Comparison of ENCODE assay signal across 1 cellular context in the genomic region with DNA sequence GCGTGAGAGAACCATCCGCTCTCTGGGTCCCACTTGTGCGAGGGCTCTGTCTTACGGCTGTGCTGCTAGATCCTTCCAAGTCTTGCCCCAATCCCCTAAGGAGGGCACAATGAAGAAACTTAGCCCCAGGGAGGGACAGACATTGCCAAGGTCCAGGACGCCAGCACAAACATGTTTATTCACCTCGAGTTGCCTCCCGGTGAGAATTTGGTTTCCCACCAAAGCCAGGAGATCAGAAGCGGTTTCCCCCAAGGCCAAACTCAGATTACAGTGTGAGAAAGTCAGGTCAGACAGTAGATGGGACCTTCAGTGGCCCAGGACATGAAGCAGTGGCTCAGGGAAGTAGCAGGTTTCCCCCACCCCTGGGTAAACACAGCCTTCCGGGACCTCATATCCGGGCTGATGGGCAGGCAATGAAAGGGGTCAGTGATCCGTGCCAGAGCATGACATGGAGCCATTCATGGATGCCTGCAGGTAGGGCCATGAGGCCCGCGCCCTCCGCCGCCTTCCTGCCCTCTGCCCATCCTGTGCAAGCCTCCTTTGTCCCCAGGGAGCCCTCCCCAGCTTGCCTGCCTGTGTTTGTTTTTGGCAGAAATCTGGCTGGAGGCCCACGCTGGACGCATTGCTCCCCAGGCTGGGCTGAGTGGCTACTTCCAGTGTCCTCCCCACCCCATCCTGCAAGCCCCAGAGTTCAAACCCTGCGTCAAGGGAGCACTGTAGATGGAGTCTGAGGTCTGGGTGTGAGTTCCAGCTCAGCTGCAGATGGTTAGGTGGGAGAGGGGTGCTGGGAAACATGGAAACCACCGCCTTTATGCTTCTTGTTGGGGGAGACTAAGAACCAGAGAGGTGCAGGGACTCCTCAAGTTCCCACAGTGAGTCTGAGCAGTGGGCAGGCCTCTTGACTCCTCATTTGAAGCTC.
TF ChIP-seq lines count a peak whose summit lies in the region.

No MANE protein-coding gene starts in this region.

TF ChIP-seq in GM12878, 131 proteins besides CTCF, POLR2A, EP300 and RAD21:
- TF ChIP-seq RCOR1 (conservative IDR thresholded peaks at IDR 0.05; ENCODE audit: low read depth, low read length) (no peak), USF1 (IDR thresholded peaks at IDR 0.05; ENCODE audit: borderline replicate concordance, extremely low read length, insufficient read depth, low read depth, low read length) (no peak), DPF2 (IDR thresholded peaks at IDR 0.05) (no peak), RFX5 (IDR thresholded peaks at IDR 0.05; ENCODE audit: low read depth, low read length) (no peak), LARP7 (IDR thresholded peaks at IDR 0.05) (no peak), NFYA (IDR thresholded peaks at IDR 0.05; ENCODE audit: borderline replicate concordance, low read depth, low read length) (no peak), HDGF (IDR thresholded peaks at IDR 0.05) (no peak), BCL11A (IDR thresholded peaks at IDR 0.05; ENCODE audit: low read depth, low read length) (no peak), NBN (IDR thresholded peaks at IDR 0.05) (no peak), IRF5 (IDR thresholded peaks at IDR 0.05; ENCODE audit: borderline replicate concordance) (no peak), YBX1 (IDR thresholded peaks at IDR 0.05) (no peak), MTA3 (IDR thresholded peaks at IDR 0.05; ENCODE audit: borderline replicate concordance, low read length) (no peak), SP1 (IDR thresholded peaks at IDR 0.05; ENCODE audit: low read depth, low read length) (no peak), KLF5 (IDR thresholded peaks at IDR 0.05; ENCODE audit: partially characterized antibody) (no peak)
- TF ChIP-seq, protein P1, sequence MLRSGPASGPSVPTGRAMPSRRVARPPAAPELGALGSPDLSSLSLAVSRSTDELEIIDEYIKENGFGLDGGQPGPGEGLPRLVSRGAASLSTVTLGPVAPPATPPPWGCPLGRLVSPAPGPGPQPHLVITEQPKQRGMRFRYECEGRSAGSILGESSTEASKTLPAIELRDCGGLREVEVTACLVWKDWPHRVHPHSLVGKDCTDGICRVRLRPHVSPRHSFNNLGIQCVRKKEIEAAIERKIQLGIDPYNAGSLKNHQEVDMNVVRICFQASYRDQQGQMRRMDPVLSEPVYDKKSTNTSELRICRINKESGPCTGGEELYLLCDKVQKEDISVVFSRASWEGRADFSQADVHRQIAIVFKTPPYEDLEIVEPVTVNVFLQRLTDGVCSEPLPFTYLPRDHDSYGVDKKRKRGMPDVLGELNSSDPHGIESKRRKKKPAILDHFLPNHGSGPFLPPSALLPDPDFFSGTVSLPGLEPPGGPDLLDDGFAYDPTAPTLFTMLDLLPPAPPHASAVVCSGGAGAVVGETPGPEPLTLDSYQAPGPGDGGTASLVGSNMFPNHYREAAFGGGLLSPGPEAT (IDR thresholded peaks at IDR 0.05; ENCODE audit: low read depth): no peak
- TF ChIP-seq, protein P2, sequence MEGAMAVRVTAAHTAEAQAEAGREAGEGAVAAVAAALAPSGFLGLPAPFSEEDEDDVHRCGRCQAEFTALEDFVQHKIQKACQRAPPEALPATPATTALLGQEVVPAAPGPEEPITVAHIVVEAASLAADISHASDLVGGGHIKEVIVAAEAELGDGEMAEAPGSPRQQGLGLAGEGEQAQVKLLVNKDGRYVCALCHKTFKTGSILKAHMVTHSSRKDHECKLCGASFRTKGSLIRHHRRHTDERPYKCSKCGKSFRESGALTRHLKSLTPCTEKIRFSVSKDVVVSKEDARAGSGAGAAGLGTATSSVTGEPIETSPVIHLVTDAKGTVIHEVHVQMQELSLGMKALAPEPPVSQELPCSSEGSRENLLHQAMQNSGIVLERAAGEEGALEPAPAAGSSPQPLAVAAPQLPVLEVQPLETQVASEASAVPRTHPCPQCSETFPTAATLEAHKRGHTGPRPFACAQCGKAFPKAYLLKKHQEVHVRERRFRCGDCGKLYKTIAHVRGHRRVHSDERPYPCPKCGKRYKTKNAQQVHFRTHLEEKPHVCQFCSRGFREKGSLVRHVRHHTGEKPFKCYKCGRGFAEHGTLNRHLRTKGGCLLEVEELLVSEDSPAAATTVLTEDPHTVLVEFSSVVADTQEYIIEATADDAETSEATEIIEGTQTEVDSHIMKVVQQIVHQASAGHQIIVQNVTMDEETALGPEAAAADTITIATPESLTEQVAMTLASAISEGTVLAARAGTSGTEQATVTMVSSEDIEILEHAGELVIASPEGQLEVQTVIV (IDR thresholded peaks at IDR 0.05; ENCODE audit: borderline replicate concordance, partially characterized antibody): no peak
- TF ChIP-seq, protein P3, sequence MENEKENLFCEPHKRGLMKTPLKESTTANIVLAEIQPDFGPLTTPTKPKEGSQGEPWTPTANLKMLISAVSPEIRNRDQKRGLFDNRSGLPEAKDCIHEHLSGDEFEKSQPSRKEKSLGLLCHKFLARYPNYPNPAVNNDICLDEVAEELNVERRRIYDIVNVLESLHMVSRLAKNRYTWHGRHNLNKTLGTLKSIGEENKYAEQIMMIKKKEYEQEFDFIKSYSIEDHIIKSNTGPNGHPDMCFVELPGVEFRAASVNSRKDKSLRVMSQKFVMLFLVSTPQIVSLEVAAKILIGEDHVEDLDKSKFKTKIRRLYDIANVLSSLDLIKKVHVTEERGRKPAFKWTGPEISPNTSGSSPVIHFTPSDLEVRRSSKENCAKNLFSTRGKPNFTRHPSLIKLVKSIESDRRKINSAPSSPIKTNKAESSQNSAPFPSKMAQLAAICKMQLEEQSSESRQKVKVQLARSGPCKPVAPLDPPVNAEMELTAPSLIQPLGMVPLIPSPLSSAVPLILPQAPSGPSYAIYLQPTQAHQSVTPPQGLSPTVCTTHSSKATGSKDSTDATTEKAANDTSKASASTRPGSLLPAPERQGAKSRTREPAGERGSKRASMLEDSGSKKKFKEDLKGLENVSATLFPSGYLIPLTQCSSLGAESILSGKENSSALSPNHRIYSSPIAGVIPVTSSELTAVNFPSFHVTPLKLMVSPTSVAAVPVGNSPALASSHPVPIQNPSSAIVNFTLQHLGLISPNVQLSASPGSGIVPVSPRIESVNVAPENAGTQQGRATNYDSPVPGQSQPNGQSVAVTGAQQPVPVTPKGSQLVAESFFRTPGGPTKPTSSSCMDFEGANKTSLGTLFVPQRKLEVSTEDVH (IDR thresholded peaks at IDR 0.05; ENCODE audit: low read depth, partially characterized antibody): no peak
- TF ChIP-seq, protein P4, sequence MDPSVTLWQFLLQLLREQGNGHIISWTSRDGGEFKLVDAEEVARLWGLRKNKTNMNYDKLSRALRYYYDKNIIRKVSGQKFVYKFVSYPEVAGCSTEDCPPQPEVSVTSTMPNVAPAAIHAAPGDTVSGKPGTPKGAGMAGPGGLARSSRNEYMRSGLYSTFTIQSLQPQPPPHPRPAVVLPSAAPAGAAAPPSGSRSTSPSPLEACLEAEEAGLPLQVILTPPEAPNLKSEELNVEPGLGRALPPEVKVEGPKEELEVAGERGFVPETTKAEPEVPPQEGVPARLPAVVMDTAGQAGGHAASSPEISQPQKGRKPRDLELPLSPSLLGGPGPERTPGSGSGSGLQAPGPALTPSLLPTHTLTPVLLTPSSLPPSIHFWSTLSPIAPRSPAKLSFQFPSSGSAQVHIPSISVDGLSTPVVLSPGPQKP (IDR thresholded peaks at IDR 0.05; ENCODE audit: low read depth, low read length): no peak
